ENCODE assay signal across 22 cellular contexts in genomic region chr9:117114768-117115167, GRCh38.
"Had no signal": no experiment of that assay in that cellular context is flagged by ENCODE, and none has a peak within 500 bp of the region (broad histone marks: within the 10 kb centered on the region; RNA-seq: fewer than 3 reads in every experiment).

No MANE protein-coding gene starts in this region.

- H3K27ac Mint-ChIP-seq: activated CD4-positive, alpha-beta memory T cell treated with anti-CD3 and anti-CD28 coated beads, Interleukin-2, amount 10 ng/mL, durations not matched to agents 7 days and 5 days; activated naive CD4-positive, alpha-beta T cell treated with anti-CD3 and anti-CD28 coated beads for 36 hours; activated T-helper 2 cell treated with anti-CD3 and anti-CD28 coated beads, Interferon-gamma antibody, Interleukin-2, Interleukin-4, amounts not matched to agents 10 μg/mL and 5 μg/mL and 100 μg/mL, durations not matched to agents 14 hours and 24 hours and 36 hours; brain; naive thymus-derived CD8-positive, alpha-beta T cell; stimulated activated naive CD8-positive, alpha-beta T cell treated with anti-CD3 and anti-CD28 coated beads, Interleukin-15, Interleukin-2, amounts not matched to agents 100 ng/mL and 50 ng/mL, for 24 hours; T-helper 2 cell treated with Interferon-gamma antibody and Interleukin-4, amounts not matched to agents 5 μg/mL and 100 μg/mL, for 36 hours had no signal

- H3K4me3 Mint-ChIP-seq: activated CD4-positive, alpha-beta memory T cell treated with anti-CD3 and anti-CD28 coated beads, Interleukin-2, amount 10 ng/mL, durations not matched to agents 7 days and 5 days; activated naive CD4-positive, alpha-beta T cell treated with anti-CD3 and anti-CD28 coated beads for 36 hours; brain; naive thymus-derived CD8-positive, alpha-beta T cell; stimulated activated naive CD8-positive, alpha-beta T cell treated with anti-CD3 and anti-CD28 coated beads, Interleukin-15, Interleukin-2, amounts not matched to agents 100 ng/mL and 50 ng/mL, for 24 hours; T-helper 2 cell treated with Interferon-gamma antibody and Interleukin-4, amounts not matched to agents 5 μg/mL and 100 μg/mL, for 36 hours had no signal

- H3K27me3 Mint-ChIP-seq: activated CD4-positive, alpha-beta memory T cell treated with anti-CD3 and anti-CD28 coated beads, Interleukin-2, amount 10 ng/mL, durations not matched to agents 7 days and 5 days; stimulated activated naive CD8-positive, alpha-beta T cell treated with anti-CD3 and anti-CD28 coated beads, Interleukin-15, Interleukin-2, amounts not matched to agents 100 ng/mL and 50 ng/mL, for 24 hours had no signal

- H3K36me3 ChIP-seq: colonic mucosa, ovary, right lobe of liver, tibial nerve had no signal

- H3K4me1 Mint-ChIP-seq: activated CD4-positive, alpha-beta memory T cell treated with anti-CD3 and anti-CD28 coated beads, Interleukin-2, amount 10 ng/mL, durations not matched to agents 7 days and 5 days; brain; naive thymus-derived CD8-positive, alpha-beta T cell had no signal

- H3K27ac ChIP-seq: colonic mucosa, ovary, psoas muscle, right lobe of liver, tibial nerve had no signal

- H3K4me3 ChIP-seq: colonic mucosa, ovary, psoas muscle, right lobe of liver, tibial nerve had no signal

- ATAC-seq: esophagus mucosa; left cardiac atrium; naive thymus-derived CD8-positive, alpha-beta T cell; psoas muscle; right lobe of liver had no signal

- H3K9me3 Mint-ChIP-seq: activated naive CD4-positive, alpha-beta T cell treated with anti-CD3 and anti-CD28 coated beads for 36 hours; brain had no signal

- H3K36me3 Mint-ChIP-seq: brain; naive thymus-derived CD8-positive, alpha-beta T cell had no signal

- DNase-seq: activated CD4-positive, alpha-beta memory T cell treated with anti-CD3 and anti-CD28 coated beads, Interleukin-2, amount 10 ng/mL, durations not matched to agents 7 days and 5 days; activated CD4-positive, alpha-beta T cell treated with anti-CD3 and anti-CD28 coated beads for 48 hours; activated CD4-positive, CD25-positive, alpha-beta regulatory T cell; activated naive CD4-positive, alpha-beta T cell treated with anti-CD3 and anti-CD28 coated beads for 36 hours; activated T-cell treated with anti-CD3 and anti-CD28 coated beads, Interleukin-2, amount 50 U/mL, for 1 hour; central memory CD4-positive, alpha-beta T cell; colonic mucosa; left cardiac atrium; mesenchymal stem cell; naive thymus-derived CD8-positive, alpha-beta T cell; ovary; psoas muscle; right lobe of liver; small intestine; stimulated activated CD4-positive, alpha-beta T cell treated with anti-CD3 and anti-CD28 coated beads, Interleukin-15, amount 100 ng/mL, for 24 hours; stimulated activated CD4-positive, alpha-beta T cell treated with anti-CD3 and anti-CD28 coated beads, Interleukin-2, amount 100 ng/mL, for 48 hours had no signal

- H3K4me1 ChIP-seq: colonic mucosa, psoas muscle, right lobe of liver, tibial nerve had no signal

- H3K27me3 ChIP-seq: colonic mucosa, ovary, right lobe of liver, tibial nerve had no signal
